38 cellular contexts compared by ENCODE assay signal in the genomic region with DNA sequence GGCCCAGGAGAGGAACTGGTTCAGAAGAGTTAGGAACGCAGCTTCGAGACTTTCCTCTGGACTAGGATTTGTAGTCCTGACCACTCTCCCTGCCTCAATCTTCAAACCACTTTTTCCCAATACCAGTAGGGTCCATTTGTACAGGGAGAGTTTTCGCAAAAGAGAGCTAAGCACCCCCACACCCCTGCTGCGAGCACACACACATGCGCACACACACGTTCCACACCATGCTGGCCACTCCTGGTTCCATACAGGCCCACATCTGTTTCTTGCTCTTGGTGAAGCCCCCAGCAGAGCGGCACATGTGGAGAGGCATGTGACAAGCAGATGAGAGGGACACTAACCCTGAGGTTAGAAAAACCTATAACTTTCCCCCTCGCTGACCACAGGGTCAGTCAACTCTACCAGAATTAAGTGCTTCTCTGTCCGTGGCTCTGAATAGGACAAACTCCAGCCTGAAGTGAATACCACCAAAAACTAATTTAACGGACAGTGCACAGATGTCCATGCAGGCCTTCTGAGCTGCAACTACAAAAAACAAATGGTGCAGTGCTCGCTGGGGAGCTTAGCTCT. TPM values are rescaled to one million over a fixed set of nuclear protein-coding genes. Genes with fewer than 3 reads are reported as not detected.
DNase-seq lines count a peak whose midpoint lies in the region; ATAC-seq, FAIRE-seq and TF ChIP-seq lines count a peak whose summit lies in the region.
"Had no signal": no experiment of that assay in that cellular context is flagged by ENCODE, and none has a peak within 500 bp of the region (broad histone marks: within the 10 kb centered on the region; RNA-seq: fewer than 3 reads in every experiment).

No MANE protein-coding gene starts in this region.

- H3K27me3 ChIP-seq in IMR-90 (ENCODE audit: control insufficient read depth, insufficient read depth, low read length) (peaks cover 34% of the 10 kb centered on the region), gastroesophageal sphincter (no peaks in the 10 kb centered on the region), muscle layer of duodenum (ENCODE audit: low read depth, low read length) (no peaks in the 10 kb centered on the region), stomach (peaks cover 0 to 3% (median 0%) of the 10 kb centered on the region in 3 donors)
- H3K27me3 ChIP-seq: colonic mucosa, pancreas had no signal

- H3K14ac ChIP-seq in IMR-90 (replicated peaks; ENCODE audit: low read depth, low read length) = no peak overlapping the region

- BruUV-seq in IMR-90 (replicated peaks; lab: Mats Ljungman, UMichigan) = no TSS peak

- intact Hi-C loops in IMR-90 (cut with micrococcal nuclease) = no loop called here
- intact Hi-C loops in stomach (cut with DNase I; ENCODE audit: low total_unique reads) = no loop called here

- WGBS in IMR-90 (ENCODE audit: extremely low coverage in 2 of 2, insufficient read length in 1 of 2), 2 experiments = 100% methylated on average over 3 of the region's 11 CpGs; no CpG with 5 or more reads in 1 of the 2 experiments
- WGBS in gastroesophageal sphincter (ENCODE audit: low coverage in 1 of 2), 2 donors = 66 to 68% methylated on average over 6 to 11 of the region's 11 CpGs
- 71 to 79% (median 78%) methylated on average over 11 of the region's 11 CpGs for WGBS in stomach, 5 donors

- no peak overlapping the region for H3K4ac ChIP-seq in IMR-90 (ENCODE audit: low read depth, low read length)

- no peak overlapping the region for H4K5ac ChIP-seq in IMR-90 (ENCODE audit: low read depth, low read length)

- dilution Hi-C loops in IMR-90 (cut with HindIII; ENCODE audit: low sequenced_read_pairs, unreplicated experiment) = no loop called here

- no peak for TF ChIP-seq CTCF in IMR-90 (conservative IDR thresholded peaks at IDR 0.05; ENCODE audit: low read depth, low read length)
- no peak for TF ChIP-seq CTCF in gastroesophageal sphincter (IDR thresholded peaks at IDR 0.05)
- no peak for TF ChIP-seq CTCF in stomach (IDR thresholded peaks at IDR 0.05)
- TF ChIP-seq CTCF in GM10266 (IDR thresholded peaks at IDR 0.05; ENCODE audit: control insufficient read depth, insufficient read depth, low read depth, missing control alignments) = no peak
- TF ChIP-seq CTCF in D721Med (IDR thresholded peaks at IDR 0.05; ENCODE audit: insufficient read depth, missing control alignments) = no peak

- H2AFZ ChIP-seq in IMR-90 (replicated peaks; ENCODE audit: low read length, poor library complexity) = peak overlapping the region; percentile 61

- TF ChIP-seq POLR2A in IMR-90 (IDR thresholded peaks at IDR 0.05; ENCODE audit: low read depth, low read length) (no peak), gastroesophageal sphincter (IDR thresholded peaks at IDR 0.05) (no peak), stomach (IDR thresholded peaks at IDR 0.05) (no peak)

- CTCF ChIA-PET in IMR-90 (lab: Yijun Ruan, JAX) = interaction anchor here (0.7 kb wide), 1 partner anchor 1614 kb away, joined by 3 read pairs; no protein-coding TSS in a partner anchor

- POLR2A ChIA-PET in IMR-90 (lab: Charles Lee; ENCODE audit: unreplicated experiment) = no interaction called here

- H2BK5ac ChIP-seq in IMR-90 (ENCODE audit: low read depth, low read length, poor library complexity, severe bottlenecking) = no peak overlapping the region

- H2BK20ac ChIP-seq in IMR-90 (ENCODE audit: low read depth, low read length) = no peak overlapping the region

- FAIRE-seq in D721Med (lab: Jason Lieb, UNC) = no peak
- FAIRE-seq: A549, H1, K562, keratinocyte, pancreas had no signal

- H3K79me1 ChIP-seq in IMR-90 (ENCODE audit: low read depth in 1 of 2, low read length in 2 of 2) = no peaks in the 10 kb centered on the region

- no peak overlapping the region for H4K91ac ChIP-seq in IMR-90 (ENCODE audit: insufficient read depth, low read depth, low read length)

- no peak for ATAC-seq in IMR-90 (ENCODE audit: low read depth)
- ATAC-seq in gastroesophageal sphincter = no peak
- ATAC-seq: A549, K562, mucosa of descending colon, pancreas had no signal

- in situ Hi-C loops in IMR-90 (cut with MboI; ENCODE audit: low sequenced_read_pairs) = no loop called here

- H3K4me2 ChIP-seq in IMR-90 (ENCODE audit: low read depth, low read length) = no peak overlapping the region
- H3K4me2 ChIP-seq: A549, SK-N-SH had no signal

- no peak overlapping the region for H3K18ac ChIP-seq in IMR-90 (ENCODE audit: low read depth, low read length)

- no peak overlapping the region for H4K8ac ChIP-seq in IMR-90 (ENCODE audit: low read depth in 2 of 2, low read length in 2 of 2)

- no peaks in the 10 kb centered on the region for H4K20me1 ChIP-seq in IMR-90 (ENCODE audit: insufficient read depth, low read length)

- H3K4me3 ChIP-seq in IMR-90 (ENCODE audit: insufficient read depth, low read depth, low read length) (no peak overlapping the region), gastroesophageal sphincter (no peak overlapping the region), muscle layer of duodenum (ENCODE audit: low read depth in 1 of 2, low read length in 2 of 2) (no peak overlapping the region), stomach (no peak overlapping the region)
- H3K4me3 ChIP-seq: A549, colonic mucosa, K562, mucosa of descending colon, pancreas had no signal

- H3K4me1 ChIP-seq in IMR-90 (ENCODE audit: control insufficient read depth, insufficient read depth, low read length) (peaks cover 5% of the 10 kb centered on the region; the same call in 1 of the 2 replicates), gastroesophageal sphincter (peaks cover 29 to 100% (median 52%) of the 10 kb centered on the region in 3 donors), muscle layer of duodenum (ENCODE audit: control insufficient read depth in 1 of 2, insufficient read depth in 2 of 2, low read length in 2 of 2) (peaks cover 16 to 62% of the 10 kb centered on the region in 2 donors), stomach (peaks cover 0 to 96% (median 43%) of the 10 kb centered on the region in 4 donors)
- H3K4me1 ChIP-seq: colonic mucosa had no signal

- no peak overlapping the region for H2AK9ac ChIP-seq in IMR-90 (replicated peaks; ENCODE audit: low read depth, low read length, poor library complexity)

- DNase-seq in IMR-90 = no peak
- DNase-seq in stomach = no peak
- DNase-seq in Kasumi-1 (lab: John Stamatoyannopoulos, UW) = no peak
- DNase-seq in GM10266 (ENCODE audit: extremely low spot score) = no peak
- DNase-seq in NCI-H524 treated with DMSO at 0.1 percent for 48 hours (lab: John Stamatoyannopoulos, UW) = no peak
- no peak for DNase-seq in D721Med (ENCODE audit: insufficient read length, low spot score)
- DNase-seq: activated B cell treated with CpG ODN at 0.5 μM for 24 hours; activated CD4-positive, alpha-beta T cell treated with anti-CD3 and anti-CD28 coated beads, Interleukin-2, amount 50 U/mL, for 1 hour; activated effector memory CD4-positive, alpha-beta T cell treated with Interleukin-2 at 50 U/mL for 16 hours; activated naive CD8-positive, alpha-beta T cell treated with anti-CD3 and anti-CD28 coated beads for 36 hours; activated T-cell treated with anti-CD3 and anti-CD28 coated beads, Interleukin-2, amount 50 U/mL, for 1 hour; AML-193; anterior cingulate cortex; Calu3; CD4-positive, CD25-positive, alpha-beta regulatory T cell; colonic mucosa; DMS79 treated with DMSO at 0.1 percent for 48 hours; effector memory CD4-positive, alpha-beta T cell; GF-D8; head of caudate nucleus; mucosa of descending colon; NCI-H1105 treated with DMSO at 0.1 percent for 48 hours; NCI-H187 treated with DMSO at 0.1 percent for 48 hours; NCI-H524; OCI-M1; pancreas; SK-N-SH; stimulated activated CD4-positive, alpha-beta T cell treated with anti-CD3 and anti-CD28 coated beads, Interleukin-4, amount 100 ng/mL, for 4 hours; substantia nigra had no signal

- no peak overlapping the region for H2BK120ac ChIP-seq in IMR-90 (ENCODE audit: low read depth, low read length)

- H3K23ac ChIP-seq in IMR-90 (ENCODE audit: low read depth, low read length) = no peak overlapping the region

- H3K9ac ChIP-seq in IMR-90 (ENCODE audit: low read depth, low read length) = no peak overlapping the region
- H3K9ac ChIP-seq: SK-N-SH had no signal

- no peak overlapping the region for H3K56ac ChIP-seq in IMR-90 (ENCODE audit: extremely low read depth, insufficient read depth, low read length)

- H3K27ac ChIP-seq in IMR-90 (ENCODE audit: insufficient read depth, low read length) = no peak overlapping the region
- H3K27ac ChIP-seq in gastroesophageal sphincter = peak overlapping the region; percentile 92 to 99 (median 92)
- H3K27ac ChIP-seq in muscle layer of duodenum (ENCODE audit: low read length) = peak overlapping the region; percentile 60
- peak overlapping the region; percentile 35 to 89 (median 79) for H3K27ac ChIP-seq in stomach
- H3K27ac ChIP-seq: A549, pancreas had no signal

- no peaks in the 10 kb centered on the region; the same call in 1 of the 2 replicates for H3K9me1 ChIP-seq in IMR-90 (ENCODE audit: insufficient read depth, low read length)

- H3K9me3 ChIP-seq in IMR-90 (ENCODE audit: control insufficient read depth, insufficient read depth, low read length) (no peaks in the 10 kb centered on the region), gastroesophageal sphincter (no peaks in the 10 kb centered on the region), muscle layer of duodenum (ENCODE audit: control insufficient read depth in 1 of 2, low read length in 2 of 2) (no peaks in the 10 kb centered on the region), stomach (no peaks in the 10 kb centered on the region)
- H3K9me3 ChIP-seq: A549, colonic mucosa, mucosa of descending colon, pancreas, SK-N-SH had no signal

- TF ChIP-seq EP300 in gastroesophageal sphincter (IDR thresholded peaks at IDR 0.05) (no peak), stomach (IDR thresholded peaks at IDR 0.05) (no peak)

- TF ChIP-seq RAD21 in IMR-90 (IDR thresholded peaks at IDR 0.05; ENCODE audit: low read length) = no peak

- no peak overlapping the region for H2AK5ac ChIP-seq in IMR-90 (ENCODE audit: low read depth, low read length)

- no peak overlapping the region for H2BK15ac ChIP-seq in IMR-90 (ENCODE audit: low read depth, low read length)

- H3K36me3 ChIP-seq in IMR-90 (ENCODE audit: control insufficient read depth, insufficient read depth, low read length) (no peaks in the 10 kb centered on the region), gastroesophageal sphincter (no peaks in the 10 kb centered on the region), muscle layer of duodenum (ENCODE audit: control insufficient read depth in 1 of 2, insufficient read depth in 2 of 2, low read length in 2 of 2) (no peaks in the 10 kb centered on the region), stomach (no peaks in the 10 kb centered on the region)
- H3K36me3 ChIP-seq: colonic mucosa, pancreas had no signal

TF ChIP-seq in IMR-90, 13 proteins besides CTCF, POLR2A, EP300 and RAD21:
- TF ChIP-seq MAFK (IDR thresholded peaks at IDR 0.05; ENCODE audit: low read depth, low read length) = no peak

RNA-seq across cellular contexts. Expression of a gene that starts 59.5 kb away (rescaled TPM):
- total RNA-seq in IMR-90 (2012; rRNA removed) (0.18 and 0.56 TPM in 2 replicates), gastroesophageal sphincter (100 to 1,000 TPM; 119 to 251 (median 185) TPM), stomach (10 to 100 TPM in 4 of 5 donors, 1 to 10 TPM in 1; 6.1 to 79.9 (median 28.3) TPM)
- polyA plus RNA-seq in IMR-90 (2012; rRNA removed) (0.14 and 0.53 TPM in 2 replicates), stomach (10 to 100 TPM in 1 of 3 donors, 1 to 10 TPM in 2; 1.8 to 13.1 (median 2.7) TPM)
- 0.04 and 0.30 TPM in 2 replicates for polyA plus RNA-seq in IMR-90 (2012; cell fraction: cytosol; rRNA removed)
- polyA plus RNA-seq in IMR-90 (2012; cell fraction: nucleus; rRNA removed; ENCODE audit: low replicate concordance) = 0.28 and 0.30 TPM in 2 replicates
- total RNA-seq: activated B cell treated with CpG ODN at 0.5 μM for 24 hours; activated naive CD8-positive, alpha-beta T cell treated with anti-CD3 and anti-CD28 coated beads for 36 hours; bronchial epithelial cell; CD4-positive, CD25-positive, alpha-beta regulatory T cell; K562; MCF 10A; T-helper 1 cell treated with Interleukin-12 subunit alpha and Interleukin-12 subunit beta and Interleukin-4 antibody, amounts not matched to agents 30 ng/mL and 1 ng/mL, for 36 hours had no signal
- polyA plus RNA-seq: keratinocyte had no signal
